In genomic region chr20:61055642-61056041, GRCh38 we compare ENCODE assay signal across 1 cellular context.
TF ChIP-seq lines count a peak whose summit lies in the region.

No MANE protein-coding gene starts in this region.

TF ChIP-seq in HepG2, 621 proteins besides CTCF, POLR2A, EP300 and RAD21 (continued from another document):
- TF ChIP-seq GMEB1 (CRISPR knock-in tag; IDR thresholded peaks at IDR 0.05; ENCODE audit: borderline replicate concordance) (no peak), ZNF24 (IDR thresholded peaks at IDR 0.05) (no peak)
TF ChIP-seq in HepG2: peak in this region for 0.
